In the genomic region with DNA sequence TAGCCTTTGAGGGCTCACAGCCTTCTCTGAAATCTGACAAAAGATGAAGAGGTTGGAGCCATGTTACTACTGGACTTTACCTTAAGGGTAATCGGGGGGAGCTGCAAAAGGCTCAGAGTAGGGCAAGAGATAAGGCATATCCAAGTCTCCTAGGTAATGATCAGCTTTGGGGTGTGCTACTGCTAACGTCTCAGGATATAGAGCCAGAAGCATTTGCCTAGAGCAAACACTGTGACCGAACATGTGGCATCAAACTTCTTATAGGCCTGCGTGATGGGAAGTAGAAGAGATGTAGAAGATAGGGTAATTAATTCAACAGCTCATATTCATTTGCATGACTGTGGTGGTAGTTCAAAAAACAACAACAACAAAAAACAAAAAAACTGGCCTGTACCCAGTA, we compare ENCODE assay signal across 13 cellular contexts. TPM values are rescaled to one million over a fixed set of nuclear protein-coding genes. Genes with fewer than 3 reads are reported as not detected.
A peak's percentile ranks its signal among the peaks of the same experiment; 100 is the strongest.
DNase-seq lines count a peak whose midpoint lies in the region; ATAC-seq and TF ChIP-seq lines count a peak whose summit lies in the region.
"Had no signal": no experiment of that assay in that cellular context is flagged by ENCODE, and none has a peak within 500 bp of the region (broad histone marks: within the 10 kb centered on the region; RNA-seq: fewer than 3 reads in every experiment).

No MANE protein-coding gene starts in this region.

- H3K27me3 ChIP-seq in BLaER1 treated with 17β-estradiol and CSF1 and Interleukin-3, amounts not matched to agents 10 nM and 100 nM, result no peaks in the 10 kb centered on the region
- H3K27me3 ChIP-seq in Caco-2 (replicated peaks; ENCODE audit: control insufficient read depth, insufficient read depth, low read length) (no peaks in the 10 kb centered on the region), mesendoderm (ENCODE audit: insufficient read depth, low read length, poor library complexity) (no peaks in the 10 kb centered on the region)
- H3K27me3 ChIP-seq: dorsolateral prefrontal cortex had no signal

- no peak overlapping the region for H2AK5ac ChIP-seq in mesendoderm (ENCODE audit: low read length)

- TF ChIP-seq CTCF in Caco-2 (IDR thresholded peaks at IDR 0.05; ENCODE audit: insufficient read depth in 1 of 2, low read depth in 1 of 2, low read length in 1 of 2, severe bottlenecking in 1 of 2, unreplicated experiment in 1 of 2), result no peak

- H2BK5ac ChIP-seq in mesendoderm (ENCODE audit: low read length), result no peak overlapping the region

- H2BK15ac ChIP-seq in mesendoderm (replicated peaks; ENCODE audit: low read depth), result no peak overlapping the region

- peaks cover 61% of the 10 kb centered on the region for H3K36me3 Mint-ChIP-seq in Caco-2 (ENCODE audit: insufficient read depth, unreplicated experiment)
- peaks cover 27% of the 10 kb centered on the region for H3K36me3 Mint-ChIP-seq in activated naive CD8-positive, alpha-beta T cell treated with anti-CD3 and anti-CD28 coated beads for 36 hours

- H3K4me3 ChIP-seq in BLaER1 treated with 17β-estradiol and CSF1 and Interleukin-3, amounts not matched to agents 10 nM and 100 nM, result no peak overlapping the region
- H3K4me3 ChIP-seq in Caco-2 (ENCODE audit: low read depth, low read length), result no peak overlapping the region
- H3K4me3 ChIP-seq in mesendoderm (ENCODE audit: low read length), result no peak overlapping the region
- H3K4me3 ChIP-seq: dorsolateral prefrontal cortex had no signal

- peak overlapping the region in 6 of 11 experiments; percentile 9 to 45 (median 32); a peak in 9 of 22 replicates for H3K4me2 ChIP-seq in BLaER1 treated with 17β-estradiol and CSF1 and Interleukin-3, amounts not matched to agents 10 nM and 100 nM
- no peak overlapping the region for H3K4me2 ChIP-seq in mesendoderm (ENCODE audit: low read length)

- DNase-seq in Caco-2, result peak in 1 of 2 experiments; percentile 67
- no peak for DNase-seq in activated naive CD8-positive, alpha-beta T cell treated with anti-CD3 and anti-CD28 coated beads for 36 hours
- DNase-seq in mesendoderm, result no peak
- no peak for DNase-seq in NCI-H524 (lab: John Stamatoyannopoulos, UW)
- no peak for DNase-seq in NK-92 treated with Interleukin-12 subunit alpha and Interleukin-12 subunit beta, amount 100 ng/mL, for 24 hours (lab: John Stamatoyannopoulos, UW)
- DNase-seq: activated naive CD4-positive, alpha-beta T cell; DMS53; dorsolateral prefrontal cortex; NCI-H1417 had no signal

- no peaks in the 10 kb centered on the region for H3K9me3 ChIP-seq in BLaER1 treated with 17β-estradiol and CSF1 and Interleukin-3, amounts not matched to agents 10 nM and 100 nM (replicated peaks in 1 of 11)
- no peaks in the 10 kb centered on the region for H3K9me3 ChIP-seq in Caco-2

- H2BK120ac ChIP-seq in mesendoderm (ENCODE audit: low read depth, low read length), result no peak overlapping the region

- H4K20me1 ChIP-seq in BLaER1 treated with 17β-estradiol and CSF1 and Interleukin-3, amounts not matched to agents 10 nM and 100 nM, result peaks cover 97 to 100% (median 100%) of the 10 kb centered on the region in 11 experiments

- H3K4ac ChIP-seq in mesendoderm (ENCODE audit: low read depth, low read length), result no peak overlapping the region

- H3K18ac ChIP-seq in mesendoderm (ENCODE audit: low read length), result no peak overlapping the region

- H3K56ac ChIP-seq in mesendoderm (ENCODE audit: low read length), result no peak overlapping the region

- peaks cover 42 to 89% (median 57%) of the 10 kb centered on the region in 11 experiments for H3K36me3 ChIP-seq in BLaER1 treated with 17β-estradiol and CSF1 and Interleukin-3, amounts not matched to agents 10 nM and 100 nM
- H3K36me3 ChIP-seq in Caco-2 (ENCODE audit: control insufficient read depth, insufficient read depth, low read length) (peaks cover 2% of the 10 kb centered on the region; the same call in 1 of the 2 replicates), mesendoderm (ENCODE audit: control insufficient read depth, insufficient read depth, low read length) (no peaks in the 10 kb centered on the region)

- no peak overlapping the region for H3K4me3 Mint-ChIP-seq in Caco-2 (ENCODE audit: unreplicated experiment)
- H3K4me3 Mint-ChIP-seq in activated naive CD8-positive, alpha-beta T cell treated with anti-CD3 and anti-CD28 coated beads for 36 hours, result no peak overlapping the region
- H3K4me3 Mint-ChIP-seq: brain had no signal

- H3K27ac Mint-ChIP-seq in Caco-2 (ENCODE audit: unreplicated experiment), result peak overlapping the region; percentile 34
- peak overlapping the region; percentile 42 for H3K27ac Mint-ChIP-seq in activated naive CD8-positive, alpha-beta T cell treated with anti-CD3 and anti-CD28 coated beads for 36 hours

- H3K27ac ChIP-seq in BLaER1 treated with 17β-estradiol and CSF1 and Interleukin-3, amounts not matched to agents 10 nM and 100 nM, result peak overlapping the region in 1 of 11 experiments; percentile 29; a peak in 1 of 22 replicates
- no peak overlapping the region for H3K27ac ChIP-seq in mesendoderm (ENCODE audit: low read depth, low read length)
- H3K27ac ChIP-seq: dorsolateral prefrontal cortex had no signal

- H3K23ac ChIP-seq in mesendoderm (ENCODE audit: low read length), result no peak overlapping the region

- no CpG with 5 or more reads among the region's 4 CpGs for WGBS in mesendoderm (ENCODE audit: extremely low coverage, insufficient coverage, low lambda C conversion rate)

- no peaks in the 10 kb centered on the region for H3K27me3 Mint-ChIP-seq in Caco-2 (ENCODE audit: insufficient read depth, unreplicated experiment)
- H3K27me3 Mint-ChIP-seq in activated naive CD8-positive, alpha-beta T cell treated with anti-CD3 and anti-CD28 coated beads for 36 hours, result no peaks in the 10 kb centered on the region
- H3K27me3 Mint-ChIP-seq: brain had no signal

- H3K79me2 ChIP-seq in mesendoderm (ENCODE audit: control insufficient read depth, insufficient read depth, low read length), result peaks cover 64% of the 10 kb centered on the region

- intact Hi-C loops in Caco-2 (cut with micrococcal nuclease; ENCODE audit: unreplicated experiment), result no loop called here

- H3K9ac ChIP-seq in BLaER1 treated with 17β-estradiol and CSF1 and Interleukin-3, amounts not matched to agents 10 nM and 100 nM, result no peak overlapping the region
- H3K9ac ChIP-seq in mesendoderm (ENCODE audit: low read length), result no peak overlapping the region

- ATAC-seq in HG02678 (IDR thresholded peaks at IDR 0.05; ENCODE audit: unreplicated experiment), result no peak
- ATAC-seq in HG03571 (IDR thresholded peaks at IDR 0.05; ENCODE audit: unreplicated experiment), result no peak

- H3K9me3 Mint-ChIP-seq in Caco-2 (ENCODE audit: unreplicated experiment), result no peaks in the 10 kb centered on the region
- H3K9me3 Mint-ChIP-seq in activated naive CD8-positive, alpha-beta T cell treated with anti-CD3 and anti-CD28 coated beads for 36 hours, result no peaks in the 10 kb centered on the region
- H3K9me3 Mint-ChIP-seq: brain had no signal

- no TSS peak for BruUV-seq in Caco-2 (replicated peaks; lab: Mats Ljungman, UMichigan)

- CTCF ChIA-PET in Caco-2 (lab: Charles Lee), result interaction anchor here (0.6 to 0.7 kb wide), 2 partner anchors 14 to 198 kb away, joined by 3 to 4 read pairs; no protein-coding TSS in a partner anchor

- peak overlapping the region; percentile 41 for H4K5ac ChIP-seq in mesendoderm (ENCODE audit: low read length)

- H3K4me1 Mint-ChIP-seq in Caco-2 (ENCODE audit: low read depth, unreplicated experiment), result peaks cover 45% of the 10 kb centered on the region
- H3K4me1 Mint-ChIP-seq in activated naive CD8-positive, alpha-beta T cell treated with anti-CD3 and anti-CD28 coated beads for 36 hours, result peaks cover 46% of the 10 kb centered on the region

- peaks cover 1 to 75% (median 48%) of the 10 kb centered on the region in 10 experiments; a peak in 18 of 20 replicates for H3K4me1 ChIP-seq in BLaER1 treated with 17β-estradiol and CSF1 and Interleukin-3, amounts not matched to agents 10 nM and 100 nM
- H3K4me1 ChIP-seq in Caco-2 (peaks cover 67% of the 10 kb centered on the region), mesendoderm (ENCODE audit: control insufficient read depth, low read depth, low read length) (peaks cover 3% of the 10 kb centered on the region)

- POLR2A ChIA-PET in Caco-2 (lab: Charles Lee), result interaction anchor here (0.6 kb wide), 1 partner anchor 10 kb away, joined by 4 read pairs; no protein-coding TSS in a partner anchor

- no peak overlapping the region for H4K8ac ChIP-seq in mesendoderm (ENCODE audit: low read depth, low read length)

- peaks cover 16% of the 10 kb centered on the region for H3K79me1 ChIP-seq in mesendoderm (ENCODE audit: low read length)

RNA-seq across cellular contexts. Expression of gene UBE2V1, which starts 11.1 kb away (rescaled TPM):
- 485 and 509 TPM in 2 replicates for total RNA-seq in Caco-2 (2022)
- total RNA-seq in activated naive CD8-positive, alpha-beta T cell treated with anti-CD3 and anti-CD28 coated beads for 36 hours, result 100 to 1,000 TPM; 150 to 156 TPM
- polyA plus RNA-seq in mesendoderm (2013, experiment 1 of 2), result 280 TPM
- polyA plus RNA-seq in mesendoderm (2013, experiment 2 of 2), result 273 TPM

RNA-seq across cellular contexts. Expression of gene PEDS1, which starts 51.6 kb away (rescaled TPM):
- total RNA-seq in Caco-2 (2022), result 78.3 and 84.1 TPM in 2 replicates
- total RNA-seq in activated naive CD8-positive, alpha-beta T cell treated with anti-CD3 and anti-CD28 coated beads for 36 hours, result 10 to 100 TPM; 17.4 to 19.3 TPM
- polyA plus RNA-seq in mesendoderm (2013, experiment 1 of 2), result 59.8 TPM
- 57.8 TPM for polyA plus RNA-seq in mesendoderm (2013, experiment 2 of 2)
